Comparison of ENCODE assay signal across 8 cellular contexts in the genomic region with DNA sequence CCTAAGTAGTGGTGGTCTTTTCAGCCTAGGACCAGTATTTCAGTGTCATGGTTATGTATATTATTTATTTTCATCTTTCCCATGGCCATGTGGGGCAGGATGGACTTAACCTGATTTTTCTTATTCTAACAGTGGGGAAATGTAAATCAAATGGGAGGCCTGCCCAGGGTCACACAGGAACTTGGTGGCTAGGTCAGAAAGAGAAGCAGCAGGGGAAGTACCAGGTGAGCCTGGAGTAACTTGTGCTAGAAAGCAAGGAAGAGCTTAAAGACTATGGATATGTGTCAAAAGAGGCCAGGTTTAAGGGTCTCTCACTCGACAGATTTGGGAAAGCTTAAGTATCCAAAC. TPM values are rescaled to one million over a fixed set of nuclear protein-coding genes. Genes with fewer than 3 reads are reported as not detected.
A peak's percentile ranks its signal among the peaks of the same experiment; 100 is the strongest.
DNase-seq lines count a peak whose midpoint lies in the region; ATAC-seq and TF ChIP-seq lines count a peak whose summit lies in the region.

No MANE protein-coding gene starts in this region.

- no peaks in the 10 kb centered on the region for H3K27me3 Mint-ChIP-seq in activated CD8-positive, alpha-beta memory T cell treated with anti-CD3 and anti-CD28 coated beads, Interleukin-2, amount 10 ng/mL, durations not matched to agents 7 days and 5 days

- ATAC-seq in GM21360 (IDR thresholded peaks at IDR 0.05; ENCODE audit: unreplicated experiment) (peak; percentile 6), GM18505 (IDR thresholded peaks at IDR 0.05; ENCODE audit: unreplicated experiment) (no peak), HG02678 (IDR thresholded peaks at IDR 0.05; ENCODE audit: unreplicated experiment) (no peak)
- no peak for ATAC-seq in activated CD8-positive, alpha-beta memory T cell treated with anti-CD3 and anti-CD28 coated beads, Interleukin-2, amount 10 ng/mL, durations not matched to agents 7 days and 5 days

- peaks cover 23% of the 10 kb centered on the region for H3K36me3 ChIP-seq in ACC112 (ENCODE audit: insufficient read depth, low read length)
- no peaks in the 10 kb centered on the region for H3K36me3 ChIP-seq in iPS-15b (ENCODE audit: control insufficient read depth, insufficient read depth, low read length)

- H3K27me3 ChIP-seq in ACC112 (ENCODE audit: insufficient read depth, low read length) = no peaks in the 10 kb centered on the region
- no peaks in the 10 kb centered on the region for H3K27me3 ChIP-seq in iPS-15b (ENCODE audit: control insufficient read depth, insufficient read depth, low read length)

- no peak overlapping the region for H3K9ac ChIP-seq in iPS-15b (ENCODE audit: low read depth, low read length)

- H3K4me3 Mint-ChIP-seq in activated CD8-positive, alpha-beta memory T cell treated with anti-CD3 and anti-CD28 coated beads, Interleukin-2, amount 10 ng/mL, durations not matched to agents 7 days and 5 days = peak overlapping the region; percentile 90

- H3K4me1 Mint-ChIP-seq in activated CD8-positive, alpha-beta memory T cell treated with anti-CD3 and anti-CD28 coated beads, Interleukin-2, amount 10 ng/mL, durations not matched to agents 7 days and 5 days = peaks cover 24% of the 10 kb centered on the region

- CTCF ChIA-PET in activated CD8-positive, alpha-beta memory T cell treated with anti-CD3 and anti-CD28 coated beads, Interleukin-2, amount 10 ng/mL, durations not matched to agents 7 days and 5 days (lab: Charles Lee) = interaction anchor here (0.6 to 2.0 kb wide), 5 partner anchors 27 to 307 kb away, joined by 3 to 5 read pairs (median 3); a partner anchor contains a TSS

- H3K4me1 ChIP-seq in ACC112 (ENCODE audit: control insufficient read depth, insufficient read depth, low read length, unreplicated experiment) (peaks cover 12% of the 10 kb centered on the region), iPS-15b (ENCODE audit: control insufficient read depth, insufficient read depth, low read length) (no peaks in the 10 kb centered on the region)

- peaks cover 5% of the 10 kb centered on the region for H3K79me2 ChIP-seq in ACC112 (ENCODE audit: control insufficient read depth, insufficient read depth, low read length, unreplicated experiment)

- peak overlapping the region; percentile 69 for H3K27ac ChIP-seq in ACC112 (ENCODE audit: low read depth, low read length)

- H3K4me3 ChIP-seq in ACC112 (ENCODE audit: low read depth, low read length) (peak overlapping the region; percentile 78), iPS-15b (ENCODE audit: low read depth, low read length) (peak overlapping the region; percentile 69)

- peaks cover 62% of the 10 kb centered on the region for H3K36me3 Mint-ChIP-seq in activated CD8-positive, alpha-beta memory T cell treated with anti-CD3 and anti-CD28 coated beads, Interleukin-2, amount 10 ng/mL, durations not matched to agents 7 days and 5 days

- H3K9me3 Mint-ChIP-seq in activated CD8-positive, alpha-beta memory T cell treated with anti-CD3 and anti-CD28 coated beads, Interleukin-2, amount 10 ng/mL, durations not matched to agents 7 days and 5 days (ENCODE audit: low read depth) = peaks cover 34% of the 10 kb centered on the region

- no peaks in the 10 kb centered on the region for H3K9me3 ChIP-seq in iPS-15b (ENCODE audit: control insufficient read depth, insufficient read depth, low read length)

- DNase-seq in activated CD8-positive, alpha-beta memory T cell treated with anti-CD3 and anti-CD28 coated beads, Interleukin-2, amount 10 ng/mL, durations not matched to agents 7 days and 5 days = no peak
- DNase-seq in NCI-H82 treated with DMSO at 0.1 percent for 48 hours (lab: John Stamatoyannopoulos, UW; ENCODE audit: unreplicated experiment) (no peak), NCI-H2029 (lab: John Stamatoyannopoulos, UW) (no peak)

- peak overlapping the region; percentile 62 for H2AFZ ChIP-seq in ACC112 (ENCODE audit: low read length, unreplicated experiment)

- peak overlapping the region; percentile 87 for H3K27ac Mint-ChIP-seq in activated CD8-positive, alpha-beta memory T cell treated with anti-CD3 and anti-CD28 coated beads, Interleukin-2, amount 10 ng/mL, durations not matched to agents 7 days and 5 days

- TF ChIP-seq POLR2A in GM18505 (IDR thresholded peaks at IDR 0.05; ENCODE audit: borderline replicate concordance, extremely low read depth, insufficient read depth, insufficient read length) = no peak

RNA-seq across cellular contexts. Expression of a gene that starts 0.9 kb away (rescaled TPM):
- total RNA-seq in activated CD8-positive, alpha-beta memory T cell treated with anti-CD3 and anti-CD28 coated beads, Interleukin-2, amount 10 ng/mL, durations not matched to agents 7 days and 5 days = 1 to 10 TPM; 3.8 to 5.1 TPM

RNA-seq across cellular contexts. Expression of a gene that starts 25.9 kb away (rescaled TPM):
- 1 to 10 TPM; 1.4 TPM for total RNA-seq in activated CD8-positive, alpha-beta memory T cell treated with anti-CD3 and anti-CD28 coated beads, Interleukin-2, amount 10 ng/mL, durations not matched to agents 7 days and 5 days

RNA-seq across cellular contexts. Expression of a gene that starts 57.4 kb away (rescaled TPM):
- total RNA-seq in activated CD8-positive, alpha-beta memory T cell treated with anti-CD3 and anti-CD28 coated beads, Interleukin-2, amount 10 ng/mL, durations not matched to agents 7 days and 5 days = 10 to 100 TPM; 15.4 to 15.9 TPM
